34 cellular contexts compared by ENCODE assay signal in the genomic region with DNA sequence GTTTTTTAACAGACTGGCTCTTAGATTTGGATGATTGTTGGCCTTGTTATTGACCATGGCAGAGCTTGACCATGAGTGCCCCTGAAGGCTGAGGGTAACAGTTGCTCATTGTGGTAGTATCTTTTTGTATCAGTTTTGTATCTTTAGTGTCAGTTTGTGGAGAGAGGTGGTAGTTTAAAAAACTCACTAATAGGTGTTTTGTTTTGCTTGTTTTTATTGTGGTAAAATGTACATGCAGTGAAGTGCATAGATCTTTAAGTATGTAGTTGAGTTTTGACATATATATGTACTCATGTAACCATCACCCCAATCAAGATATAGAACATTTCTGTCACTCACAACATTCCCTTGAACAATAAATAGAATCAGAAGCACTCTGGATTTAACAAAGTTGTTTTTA.
DNase-seq lines count a peak whose midpoint lies in the region; ATAC-seq, FAIRE-seq and TF ChIP-seq lines count a peak whose summit lies in the region.
"Had no signal": no experiment of that assay in that cellular context is flagged by ENCODE, and none has a peak within 500 bp of the region (broad histone marks: within the 10 kb centered on the region; RNA-seq: fewer than 3 reads in every experiment).

No MANE protein-coding gene starts in this region.

- H3K9me2 ChIP-seq in Loucy (replicated peaks; ENCODE audit: low read depth, low read length) = no peaks in the 10 kb centered on the region

- H3K9me3 ChIP-seq in Loucy (ENCODE audit: insufficient read depth, low read depth, low read length) = no peaks in the 10 kb centered on the region
- H3K9me3 ChIP-seq: ascending aorta, Caco-2, neutrophil, prostate gland, SJCRH30, stomach, thyroid gland had no signal

- peak; percentile 26 for FAIRE-seq in GM18507 (lab: Jason Lieb, UNC)

- H4K20me1 ChIP-seq in Loucy (ENCODE audit: insufficient read depth, low read length, poor library complexity, severe bottlenecking) = peaks cover 89% of the 10 kb centered on the region

- no peak overlapping the region for H3K4me3 Mint-ChIP-seq in stimulated activated effector memory CD8-positive, alpha-beta T cell treated with anti-CD3 and anti-CD28 coated beads, Interleukin-12 subunit alpha, Interleukin-12 subunit beta, amount 100 ng/mL, for 72 hours

- DNase-seq in GM18507 (ENCODE audit: extremely low spot score, insufficient read length, low read depth) (no peak), DMS79 treated with DMSO at 0.1 percent for 48 hours (lab: John Stamatoyannopoulos, UW) (no peak), NCI-H1694 (lab: John Stamatoyannopoulos, UW) (no peak), RPMI8226 (no peak)
- DNase-seq in stimulated activated effector memory CD8-positive, alpha-beta T cell treated with anti-CD3 and anti-CD28 coated beads, Interleukin-12 subunit alpha, Interleukin-12 subunit beta, amount 100 ng/mL, for 72 hours (ENCODE audit: low spot score in 2 of 2) = no peak
- DNase-seq: activated CD4-positive, alpha-beta T cell treated with anti-CD3 and anti-CD28 coated beads for 48 hours; activated CD8-positive, alpha-beta memory T cell treated with anti-CD3 and anti-CD28 coated beads for 24 hours; activated T-cell treated with anti-CD3 and anti-CD28 coated beads, Interleukin-2, amount 50 U/mL, for 1 hour; C1 segment of cervical spinal cord; Caco-2; DMS53; effector CD8-positive, alpha-beta T cell; hypothalamus; IMR-90; left cardiac atrium; naive thymus-derived CD4-positive, alpha-beta T cell; NCI-H1092 treated with DMSO at 0.1 percent for 48 hours; NCI-H187; NCI-H2171; NCI-H510A; SJCRH30; stimulated activated CD4-positive, alpha-beta T cell treated with anti-CD3 and anti-CD28 coated beads, Interleukin-12 subunit alpha, Interleukin-12 subunit beta, amount 100 ng/mL, for 4 hours; stimulated activated CD4-positive, alpha-beta T cell treated with anti-CD3 and anti-CD28 coated beads, Interleukin-2, amount 100 ng/mL, for 48 hours; stomach; thyroid gland; WERI-Rb-1 had no signal

- no peak overlapping the region for H3K27ac Mint-ChIP-seq in stimulated activated effector memory CD8-positive, alpha-beta T cell treated with anti-CD3 and anti-CD28 coated beads, Interleukin-12 subunit alpha, Interleukin-12 subunit beta, amount 100 ng/mL, for 72 hours
- H3K27ac Mint-ChIP-seq: naive thymus-derived CD4-positive, alpha-beta T cell had no signal

- no peak overlapping the region for H3K9ac ChIP-seq in Loucy (ENCODE audit: low read depth, low read length, poor library complexity, severe bottlenecking)

- H3K4me2 ChIP-seq in Loucy (ENCODE audit: low read depth, low read length, poor library complexity, severe bottlenecking) = peak overlapping the region; percentile 64

- H3K27me3 ChIP-seq in Loucy (ENCODE audit: insufficient read depth, low read length, poor library complexity, severe bottlenecking) = no peaks in the 10 kb centered on the region
- H3K27me3 ChIP-seq: ascending aorta, neutrophil, SJCRH30, stomach, thyroid gland had no signal

- H2AFZ ChIP-seq in Loucy (ENCODE audit: low read length) = no peak overlapping the region

- H3K9me3 Mint-ChIP-seq in stimulated activated effector memory CD8-positive, alpha-beta T cell treated with anti-CD3 and anti-CD28 coated beads, Interleukin-12 subunit alpha, Interleukin-12 subunit beta, amount 100 ng/mL, for 72 hours = no peaks in the 10 kb centered on the region
- H3K9me3 Mint-ChIP-seq: naive thymus-derived CD4-positive, alpha-beta T cell had no signal

- TF ChIP-seq CTCF in Loucy (conservative IDR thresholded peaks at IDR 0.05; ENCODE audit: low read length) = no peak

- H3F3A ChIP-seq in Loucy (ENCODE audit: low read depth) = no peaks in the 10 kb centered on the region

- peaks cover 57% of the 10 kb centered on the region for H3K4me1 Mint-ChIP-seq in stimulated activated effector memory CD8-positive, alpha-beta T cell treated with anti-CD3 and anti-CD28 coated beads, Interleukin-12 subunit alpha, Interleukin-12 subunit beta, amount 100 ng/mL, for 72 hours

- peaks cover 42% of the 10 kb centered on the region for H3K4me1 ChIP-seq in Loucy (ENCODE audit: insufficient read depth, low read length, poor library complexity, severe bottlenecking)
- H3K4me1 ChIP-seq: Caco-2, prostate gland, SJCRH30 had no signal

- no peaks in the 10 kb centered on the region for H3K36me3 ChIP-seq in Loucy (ENCODE audit: insufficient read depth, low read length)
- H3K36me3 ChIP-seq: ascending aorta, neutrophil, prostate gland, SJCRH30, stomach, thyroid gland, WERI-Rb-1 had no signal

- peaks cover 2% of the 10 kb centered on the region for H3K36me3 Mint-ChIP-seq in stimulated activated effector memory CD8-positive, alpha-beta T cell treated with anti-CD3 and anti-CD28 coated beads, Interleukin-12 subunit alpha, Interleukin-12 subunit beta, amount 100 ng/mL, for 72 hours
- H3K36me3 Mint-ChIP-seq: naive thymus-derived CD4-positive, alpha-beta T cell had no signal

- H3K79me2 ChIP-seq in Loucy (ENCODE audit: insufficient read depth, low read length) = peaks cover 99% of the 10 kb centered on the region

- no peak overlapping the region for H3K4me3 ChIP-seq in Loucy (ENCODE audit: low read length, poor library complexity, severe bottlenecking)
- H3K4me3 ChIP-seq: ascending aorta, coronary artery, lung, prostate gland, SJCRH30, stomach, thyroid gland had no signal

- peak; percentile 42 for ATAC-seq in GM21447 (IDR thresholded peaks at IDR 0.05; ENCODE audit: unreplicated experiment)
- ATAC-seq in stimulated activated effector memory CD8-positive, alpha-beta T cell treated with anti-CD3 and anti-CD28 coated beads, Interleukin-12 subunit alpha, Interleukin-12 subunit beta, amount 100 ng/mL, for 72 hours = peak; percentile 39
- ATAC-seq: left cardiac atrium; naive thymus-derived CD4-positive, alpha-beta T cell; sciatic nerve had no signal
